In the genomic region with DNA sequence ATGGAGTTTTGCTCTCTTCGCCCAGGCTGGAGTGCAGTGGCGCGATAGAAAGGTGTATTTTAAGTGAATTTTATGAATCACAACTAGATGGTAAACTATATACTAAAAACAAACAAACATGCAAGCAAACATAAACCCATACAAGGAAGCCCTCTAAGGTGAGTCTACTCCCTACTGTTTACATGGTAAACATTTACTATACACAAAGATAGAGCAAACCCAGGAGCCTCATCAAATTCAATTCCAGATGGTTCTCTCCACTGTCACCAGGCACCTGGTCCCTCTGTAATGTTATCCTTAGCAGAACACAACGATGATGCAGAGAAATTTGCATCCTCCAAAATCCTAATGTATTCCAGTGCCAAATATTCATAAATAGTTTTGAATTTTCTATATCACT, we compare ENCODE assay signal across 23 cellular contexts. TPM values are rescaled to one million over a fixed set of nuclear protein-coding genes. Genes with fewer than 3 reads are reported as not detected.
DNase-seq lines count a peak whose midpoint lies in the region; ATAC-seq, FAIRE-seq and TF ChIP-seq lines count a peak whose summit lies in the region.
"Had no signal": no experiment of that assay in that cellular context is flagged by ENCODE, and none has a peak within 500 bp of the region (broad histone marks: within the 10 kb centered on the region; RNA-seq: fewer than 3 reads in every experiment).

No MANE protein-coding gene starts in this region.

- peak in 1 of 2 experiments; percentile 43; a peak in 1 of 6 replicates for ATAC-seq in A549
- ATAC-seq in right lobe of liver = peak in 3 of 4 donors; percentile 26 to 68 (median 47)
- no peak for ATAC-seq in GM21528 (IDR thresholded peaks at IDR 0.05; ENCODE audit: low FRiP score, unreplicated experiment)
- no peak for ATAC-seq in HG03442 (IDR thresholded peaks at IDR 0.05; ENCODE audit: unreplicated experiment)

- intact Hi-C loops in right lobe of liver (cut with DNase I) = no loop called here

- no peaks in the 10 kb centered on the region for H3K36me3 ChIP-seq in right lobe of liver
- H3K36me3 ChIP-seq: MG63, SJSA1 had no signal

- H3K27me3 ChIP-seq in right lobe of liver = no peaks in the 10 kb centered on the region
- H3K27me3 ChIP-seq: MG63, SJSA1 had no signal

- WGBS in A549 (ENCODE audit: missing lambda C conversion rate) = 68% methylated on average over 4 of the region's 4 CpGs
- WGBS in right lobe of liver (ENCODE audit: insufficient coverage, low coverage, low lambda C conversion rate, missing lambda C conversion rate) = 88% methylated on average over 4 of the region's 4 CpGs

- DNase-seq in A549 (ENCODE audit: low read depth in 1 of 2, low spot score in 1 of 2) = no peak
- DNase-seq in COR-L47 (lab: John Stamatoyannopoulos, UW) = peak; percentile 18
- DNase-seq in NCI-H526 (lab: John Stamatoyannopoulos, UW) = peak; percentile 35 to 38
- DNase-seq in right lobe of liver = no peak
- DNase-seq in NCI-H226 = no peak
- DNase-seq: C1 segment of cervical spinal cord; CD8-positive, alpha-beta memory T cell; DMS153; GM23248; H9; KBM-7; MG63; NCI-H1105 treated with DMSO at 0.1 percent for 48 hours; NCI-H446; NCI-H774; PC-9; Right ventricle myocardium superior; RPMI8226 had no signal

- no peak for TF ChIP-seq POLR2A in A549 (IDR thresholded peaks at IDR 0.05; ENCODE audit: low read length)
- no peak for TF ChIP-seq POLR2A in right lobe of liver (IDR thresholded peaks at IDR 0.05)

- POLR2A ChIA-PET in A549 (lab: Yijun Ruan, JAX) = interaction anchor here (0.6 kb wide), 1 partner anchor 18 kb away, joined by 6 read pairs; the partner anchor contains the start of gene ANKH

- H3K4me3 ChIP-seq in A549 = no peak overlapping the region
- no peak overlapping the region for H3K4me3 ChIP-seq in right lobe of liver
- H3K4me3 ChIP-seq: GM23248, MG63, PC-9, SJSA1 had no signal

- H3K9me3 ChIP-seq in A549 (no peaks in the 10 kb centered on the region), right lobe of liver (no peaks in the 10 kb centered on the region)
- H3K9me3 ChIP-seq: MG63, SJSA1 had no signal

- H3K4me1 ChIP-seq in A549 (peaks cover 6% of the 10 kb centered on the region; the same call in 1 of the 3 replicates), right lobe of liver (peaks cover 0 to 4% (median 0%) of the 10 kb centered on the region in 4 donors)
- H3K4me1 ChIP-seq: SJSA1 had no signal

- no peak for FAIRE-seq in A549 (lab: Jason Lieb, UNC)
- FAIRE-seq: GM18507, HTR-8/SVneo had no signal

- no peak overlapping the region for H3K27ac ChIP-seq in A549
- H3K27ac ChIP-seq in right lobe of liver = no peak overlapping the region
- H3K27ac ChIP-seq: GM23248, PC-9, SJSA1 had no signal

- TF ChIP-seq CTCF in A549 (IDR thresholded peaks at IDR 0.05) = no peak
- no peak for TF ChIP-seq CTCF in right lobe of liver (IDR thresholded peaks at IDR 0.05)

- CTCF ChIA-PET in A549 (lab: Yijun Ruan, JAX) = no interaction called here

- no peak for TF ChIP-seq EP300 in A549 (IDR thresholded peaks at IDR 0.05)

- no peak for TF ChIP-seq RAD21 in A549 (conservative IDR thresholded peaks at IDR 0.05 in 1 of 2, IDR thresholded peaks at IDR 0.05 in 1 of 2)

- H3K4me2 ChIP-seq in A549 = 0 out of 3 replicates have a peak overlapping the region, but pooled peaks have one; percentile 6
- H3K4me2 ChIP-seq: PC-9 had no signal

TF ChIP-seq in A549, 52 proteins besides CTCF, POLR2A, EP300 and RAD21:
- no peak for TF ChIP-seq NFE2L2 (conservative IDR thresholded peaks at IDR 0.05; ENCODE audit: low read length)
- no peak for TF ChIP-seq KDM1A (IDR thresholded peaks at IDR 0.05; ENCODE audit: low read depth)
- TF ChIP-seq NR3C1 (IDR thresholded peaks at IDR 0.05) = no peak
- TF ChIP-seq FOSL2 (IDR thresholded peaks at IDR 0.05) = no peak
- TF ChIP-seq FOSL2 (CRISPR knock-in tag; IDR thresholded peaks at IDR 0.05) = no peak
- no peak for TF ChIP-seq GATA3 (IDR thresholded peaks at IDR 0.05; ENCODE audit: borderline replicate concordance)
- TF ChIP-seq KDM5A (IDR thresholded peaks at IDR 0.05) = no peak
- TF ChIP-seq TP53 (CRISPR knock-in tag; IDR thresholded peaks at IDR 0.05) = no peak
- TF ChIP-seq REST (IDR thresholded peaks at IDR 0.05) = no peak
- no peak for TF ChIP-seq HDAC2 (IDR thresholded peaks at IDR 0.05)
- no peak for TF ChIP-seq PHF8 (IDR thresholded peaks at IDR 0.05; ENCODE audit: borderline replicate concordance, low read depth)

RNA-seq across cellular contexts. Expression of gene ANKH, which starts 17.9 kb away (rescaled TPM):
- 17.3 and 18.7 TPM in 2 replicates for polyA plus RNA-seq in A549 (2011; rRNA removed)
- polyA plus RNA-seq in A549 (2012; cell fraction: cytosol; rRNA removed) = 22.3 and 23.0 TPM in 2 replicates
- polyA plus RNA-seq in A549 (2012; cell fraction: nucleus; rRNA removed) = 17.3 and 17.9 TPM in 2 replicates
- polyA plus RNA-seq in A549 (2017; fragmentation: RNase III; extraction: RNeasy Plus Mini Kit Qiagen cat#74134 plus additional on column Dnase treatment) = 11.7 to 13.8 TPM (median 13.3 TPM) in 3 replicates
- 35.3 and 37.0 TPM in 2 replicates for polyA minus RNA-seq in A549 (2011; rRNA and poly(A)+ RNA removed)
- total RNA-seq in right lobe of liver = 100 to 1,000 TPM in 1 of 6 experiments, 10 to 100 TPM in 5; 38.5 to 121 (median 61.9) TPM

Comparison
In these comparisons a context has a peak if more than half of its experiments do, and no peak if none do; other contexts are left out.
1. ATAC-seq: peak in right lobe of liver (3 of 4); none in GM21528 (single experiment) and HG03442 (single experiment).
2. DNase-seq: peak in COR-L47 (single experiment) and NCI-H526 (2 of 2); none in A549 (0 of 2), right lobe of liver (0 of 3) and NCI-H226 (single experiment).